Comparison of ENCODE assay signal across 8 cellular contexts in genomic region chr18:48675330-48675761, GRCh38.
DNase-seq lines count a peak whose midpoint lies in the region; ATAC-seq and TF ChIP-seq lines count a peak whose summit lies in the region.

No MANE protein-coding gene starts in this region.

- no peak overlapping the region for H2AFZ ChIP-seq in PC-9

- H3K36me3 Mint-ChIP-seq in activated T-cell treated with anti-CD3 and anti-CD28 coated beads, Interleukin-2, amount 50 U/mL, for 4 hours (ENCODE audit: insufficient read depth), result peaks cover 5% of the 10 kb centered on the region
- H3K36me3 Mint-ChIP-seq in neural crest cell (ENCODE audit: low read depth), result peaks cover 15% of the 10 kb centered on the region

- 0 out of 2 replicates have a peak overlapping the region, but pooled peaks have one; percentile 5 for H3K4me2 ChIP-seq in PC-9

- no peaks in the 10 kb centered on the region for H3K9me2 ChIP-seq in PC-9 (ENCODE audit: insufficient read depth)

- H3K4me1 Mint-ChIP-seq in activated T-cell treated with anti-CD3 and anti-CD28 coated beads, Interleukin-2, amount 50 U/mL, for 4 hours (ENCODE audit: low read depth), result peaks cover 2% of the 10 kb centered on the region
- H3K4me1 Mint-ChIP-seq in neural crest cell, result peaks cover 15% of the 10 kb centered on the region

- no peak overlapping the region for H3K4me3 Mint-ChIP-seq in activated T-cell treated with anti-CD3 and anti-CD28 coated beads, Interleukin-2, amount 50 U/mL, for 4 hours
- no peak overlapping the region for H3K4me3 Mint-ChIP-seq in neural crest cell

- no TSS peak for BruUV-seq in PC-9 (replicated peaks; lab: Mats Ljungman, UMichigan)

- H3K9me3 Mint-ChIP-seq in activated T-cell treated with anti-CD3 and anti-CD28 coated beads, Interleukin-2, amount 50 U/mL, for 4 hours, result peaks cover 6% of the 10 kb centered on the region
- peaks cover 6% of the 10 kb centered on the region for H3K9me3 Mint-ChIP-seq in neural crest cell

- DNase-seq in D341Med (ENCODE audit: low spot score), result peak; percentile 95
- DNase-seq in GM20000 (ENCODE audit: low spot score), result peak; percentile 86
- DNase-seq in HT-29 (ENCODE audit: low spot score), result peak; percentile 79
- peak; percentile 68 to 71 for DNase-seq in PC-9
- DNase-seq in activated T-cell treated with anti-CD3 and anti-CD28 coated beads, Interleukin-2, amount 50 U/mL, for 4 hours, result peak; percentile 79
- peak; percentile 81 for DNase-seq in fibroblast of mammary gland (ENCODE audit: low read depth)
- DNase-seq in neural crest cell (ENCODE audit: low read depth, low spot score), result peak; percentile 92
- DNase-seq in stimulated activated naive CD8-positive, alpha-beta T cell treated with anti-CD3 and anti-CD28 coated beads, Interleukin-15, Interleukin-2, amounts not matched to agents 100 U/mL and 50 U/mL, for 24 hours, result peak; percentile 87

- H3K27ac Mint-ChIP-seq in neural crest cell (ENCODE audit: unreplicated experiment), result no peak overlapping the region

- CTCF ChIA-PET in PC-9 (lab: Charles Lee), result interaction anchor here (0.6 kb wide), 1 partner anchor 128 kb away, joined by 3 read pairs; no protein-coding TSS in a partner anchor

- peak; percentile 94 for TF ChIP-seq CTCF in GM20000 (IDR thresholded peaks at IDR 0.05; ENCODE audit: extremely low read depth, missing control alignments)
- TF ChIP-seq CTCF in PC-9 (conservative IDR thresholded peaks at IDR 0.05), result peak; percentile 89
- peak; percentile 92 for TF ChIP-seq CTCF in fibroblast of mammary gland (conservative IDR thresholded peaks at IDR 0.05; ENCODE audit: control insufficient read depth, insufficient read depth, low read depth, low read length)
- TF ChIP-seq CTCF in neural crest cell (conservative IDR thresholded peaks at IDR 0.05), result peak; percentile 92

- no peaks in the 10 kb centered on the region for H4K20me1 ChIP-seq in PC-9 (ENCODE audit: insufficient read depth)

- no peaks in the 10 kb centered on the region for H3K4me1 ChIP-seq in PC-9 (replicated peaks; ENCODE audit: insufficient read depth)

- no peaks in the 10 kb centered on the region for H3K36me3 ChIP-seq in PC-9 (ENCODE audit: low read depth)

- no peak overlapping the region for H3K4me3 ChIP-seq in PC-9
- H3K4me3 ChIP-seq in fibroblast of mammary gland (ENCODE audit: control insufficient read depth, low read depth, low read length), result no peak overlapping the region

- no peaks in the 10 kb centered on the region for H3F3A ChIP-seq in PC-9 (ENCODE audit: insufficient read depth, low read depth)

- ATAC-seq in activated T-cell treated with anti-CD3 and anti-CD28 coated beads, Interleukin-2, amount 50 U/mL, for 4 hours, result peak; percentile 94 to 96
- peak; percentile 91 for ATAC-seq in stimulated activated naive CD8-positive, alpha-beta T cell treated with anti-CD3 and anti-CD28 coated beads, Interleukin-15, Interleukin-2, amounts not matched to agents 100 U/mL and 50 U/mL, for 24 hours

- H3K27ac ChIP-seq in PC-9, result no peak overlapping the region

- no peaks in the 10 kb centered on the region for H3K27me3 Mint-ChIP-seq in activated T-cell treated with anti-CD3 and anti-CD28 coated beads, Interleukin-2, amount 50 U/mL, for 4 hours (ENCODE audit: low read depth)
- no peaks in the 10 kb centered on the region for H3K27me3 Mint-ChIP-seq in neural crest cell (ENCODE audit: low read depth)

- H3K79me2 ChIP-seq in PC-9 (ENCODE audit: low read depth), result no peaks in the 10 kb centered on the region

- no peaks in the 10 kb centered on the region for H3K27me3 ChIP-seq in PC-9 (ENCODE audit: insufficient read depth, low read depth)

- H3K9me3 ChIP-seq in PC-9 (ENCODE audit: insufficient read depth, low read depth), result no peaks in the 10 kb centered on the region

- POLR2A ChIA-PET in PC-9 (lab: Charles Lee; ENCODE audit: unreplicated experiment), result no interaction called here

- intact Hi-C loops in PC-9 (cut with micrococcal nuclease; ENCODE audit: unreplicated experiment), result loop anchor here (5.0 kb wide), 1 partner anchor 347 kb away; no protein-coding TSS in a partner anchor
